Comparison of ENCODE assay signal across 8 cellular contexts in the genomic region with DNA sequence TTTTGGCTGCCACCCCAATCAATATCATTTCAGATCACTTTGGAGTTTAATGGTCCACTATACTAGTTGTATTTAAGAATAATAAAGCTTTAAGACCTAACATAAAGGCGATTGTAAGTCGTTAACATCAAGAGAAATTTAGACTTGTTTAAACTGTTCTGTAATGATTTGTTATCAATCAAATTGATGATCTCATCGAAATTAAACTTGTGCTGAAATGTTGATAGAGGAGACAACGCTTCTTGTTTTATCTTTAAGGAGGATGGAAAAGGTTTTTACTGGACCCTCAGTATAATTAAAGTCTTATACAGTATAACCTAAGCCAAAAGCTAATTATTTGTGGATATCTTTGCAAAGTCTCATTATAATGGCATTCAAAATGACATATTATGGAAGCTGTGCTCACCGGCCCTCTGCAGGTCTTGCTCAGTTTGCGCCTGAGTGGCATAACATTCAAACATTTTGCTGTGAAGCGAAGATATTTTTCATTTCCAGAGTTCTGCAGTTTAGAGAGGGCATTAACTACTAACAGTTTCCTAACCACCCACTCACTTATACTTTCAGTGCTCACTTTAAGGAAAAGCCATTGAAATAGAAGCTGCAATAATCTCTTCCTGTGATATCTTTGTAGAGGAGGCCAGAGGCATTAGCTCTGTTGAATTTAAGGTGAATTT. TPM values are rescaled to one million over a fixed set of nuclear protein-coding genes. Genes with fewer than 3 reads are reported as not detected.
DNase-seq lines count a peak whose midpoint lies in the region; ATAC-seq lines count a peak whose summit lies in the region.

No MANE protein-coding gene starts in this region.

- H3K36me3 Mint-ChIP-seq in activated T-cell treated with anti-CD3 and anti-CD28 coated beads, Interleukin-2, amount 50 U/mL, for 72 hours (ENCODE audit: insufficient read depth in 2 of 2), result peaks cover 0 to 1% of the 10 kb centered on the region in 2 donors
- H3K36me3 Mint-ChIP-seq in immature natural killer cell, result peaks cover 0 to 3% (median 0%) of the 10 kb centered on the region in 3 donors

- peak overlapping the region; percentile 97 for H3K27ac ChIP-seq in subcutaneous abdominal adipose tissue (ENCODE audit: low read depth, low read length)

- H3K27me3 ChIP-seq in subcutaneous abdominal adipose tissue (ENCODE audit: control insufficient read depth in 5 of 5, insufficient read depth in 4 of 5, low read length in 5 of 5), result no peaks in the 10 kb centered on the region

- H3K4me3 ChIP-seq in Jurkat, Clone E6-1 (ENCODE audit: low read length), result peak overlapping the region; percentile 4
- peak overlapping the region in 4 of 5 donors; percentile 56 to 89 (median 82) for H3K4me3 ChIP-seq in subcutaneous abdominal adipose tissue (ENCODE audit: low read depth in 1 of 5, low read length in 5 of 5)

- no peaks in the 10 kb centered on the region for H3K9me3 Mint-ChIP-seq in activated T-cell treated with anti-CD3 and anti-CD28 coated beads, Interleukin-2, amount 50 U/mL, for 72 hours
- no peaks in the 10 kb centered on the region for H3K9me3 Mint-ChIP-seq in immature natural killer cell

- H3K4me3 Mint-ChIP-seq in activated T-cell treated with anti-CD3 and anti-CD28 coated beads, Interleukin-2, amount 50 U/mL, for 72 hours, result peak overlapping the region; percentile 79 to 94
- peak overlapping the region; percentile 87 to 92 (median 91) for H3K4me3 Mint-ChIP-seq in immature natural killer cell

- H3K9me3 ChIP-seq in subcutaneous abdominal adipose tissue (ENCODE audit: control insufficient read depth in 5 of 5, low read length in 5 of 5), result no peaks in the 10 kb centered on the region

- H3K9ac ChIP-seq in subcutaneous abdominal adipose tissue (ENCODE audit: low read length in 5 of 5), result peak overlapping the region; percentile 73 to 95 (median 86)

- H3K27ac Mint-ChIP-seq in activated T-cell treated with anti-CD3 and anti-CD28 coated beads, Interleukin-2, amount 50 U/mL, for 72 hours, result peak overlapping the region; percentile 49
- peak overlapping the region; percentile 85 to 92 (median 89) for H3K27ac Mint-ChIP-seq in immature natural killer cell

- peaks cover 4 to 43% (median 32%) of the 10 kb centered on the region in 5 donors for H3K4me1 ChIP-seq in subcutaneous abdominal adipose tissue (ENCODE audit: control insufficient read depth in 5 of 5, insufficient read depth in 5 of 5, low read length in 5 of 5)

- DNase-seq in DMS53 (lab: John Stamatoyannopoulos, UW) (peak; percentile 63), DMS53 treated with DMSO at 0.1 percent for 48 hours (lab: John Stamatoyannopoulos, UW; ENCODE audit: unreplicated experiment) (no peak), immature natural killer cell (no peak), dedifferentiated amniotic fluid mesenchymal stem cell (ENCODE audit: extremely low spot score) (no peak), DMS79 treated with DMSO at 0.1 percent for 48 hours (lab: John Stamatoyannopoulos, UW) (no peak)
- no peak for DNase-seq in Jurkat, Clone E6-1 (ENCODE audit: low read depth, low spot score)
- DNase-seq in activated T-cell treated with anti-CD3 and anti-CD28 coated beads, Interleukin-2, amount 50 U/mL, for 72 hours, result peak in 1 of 2 donors; percentile 23

- peaks cover 80% of the 10 kb centered on the region for H3K4me1 Mint-ChIP-seq in activated T-cell treated with anti-CD3 and anti-CD28 coated beads, Interleukin-2, amount 50 U/mL, for 72 hours (ENCODE audit: low read depth)
- H3K4me1 Mint-ChIP-seq in immature natural killer cell, result peaks cover 31 to 40% of the 10 kb centered on the region in 2 donors

- H3K36me3 ChIP-seq in subcutaneous abdominal adipose tissue (ENCODE audit: control insufficient read depth in 5 of 5, insufficient read depth in 5 of 5, low read length in 5 of 5), result no peaks in the 10 kb centered on the region

- ATAC-seq in activated T-cell treated with anti-CD3 and anti-CD28 coated beads, Interleukin-2, amount 50 U/mL, for 72 hours (replicated peaks in 1 of 2), result peak in 1 of 2 donors; percentile 9

- no peaks in the 10 kb centered on the region for H3K27me3 Mint-ChIP-seq in activated T-cell treated with anti-CD3 and anti-CD28 coated beads, Interleukin-2, amount 50 U/mL, for 72 hours (ENCODE audit: low read depth)
- H3K27me3 Mint-ChIP-seq in immature natural killer cell (ENCODE audit: low read depth in 3 of 3), result peaks cover 5 to 12% (median 12%) of the 10 kb centered on the region in 3 donors

RNA-seq across cellular contexts. Expression of a gene that starts 1.4 kb away (rescaled TPM):
- polyA plus RNA-seq in Jurkat, Clone E6-1 (2012; ENCODE audit: insufficient read depth, insufficient read length), result 15.4 TPM
- total RNA-seq in activated T-cell treated with anti-CD3 and anti-CD28 coated beads, Interleukin-2, amount 50 U/mL, for 72 hours, result 10 to 100 TPM; 14.6 to 18.5 TPM
- polyA plus RNA-seq in immature natural killer cell, result 1 to 10 TPM; 4.7 to 8.0 (median 6.1) TPM
